ENCODE assay signal across 9 cellular contexts in genomic region chr6:12605888-12606345, GRCh38.
DNase-seq lines count a peak whose midpoint lies in the region; FAIRE-seq and TF ChIP-seq lines count a peak whose summit lies in the region.
"Had no signal": no experiment of that assay in that cellular context is flagged by ENCODE, and none has a peak within 500 bp of the region (broad histone marks: within the 10 kb centered on the region; RNA-seq: fewer than 3 reads in every experiment).

No MANE protein-coding gene starts in this region.

- H3K27me3 ChIP-seq in GM23248 (replicated peaks; ENCODE audit: insufficient read depth) (no peaks in the 10 kb centered on the region), Loucy (ENCODE audit: insufficient read depth, low read length, poor library complexity, severe bottlenecking) (no peaks in the 10 kb centered on the region)

- H3K9me2 ChIP-seq in GM23248 (ENCODE audit: insufficient read depth) = no peaks in the 10 kb centered on the region
- H3K9me2 ChIP-seq in Loucy (replicated peaks; ENCODE audit: low read depth, low read length) = no peaks in the 10 kb centered on the region

- H3K36me3 ChIP-seq in GM23248 (ENCODE audit: low read depth) = no peaks in the 10 kb centered on the region
- no peaks in the 10 kb centered on the region for H3K36me3 ChIP-seq in Loucy (ENCODE audit: insufficient read depth, low read length)
- no peaks in the 10 kb centered on the region for H3K36me3 ChIP-seq in kidney (ENCODE audit: control insufficient read depth in 1 of 2, insufficient read depth in 2 of 2, low read length in 2 of 2)

- H2AFZ ChIP-seq in GM23248 = no peak overlapping the region
- no peak overlapping the region; the same call in 1 of the 2 replicates for H2AFZ ChIP-seq in Loucy (ENCODE audit: low read length)

- H3K36me3 Mint-ChIP-seq in brain = no peaks in the 10 kb centered on the region

- H3K4me1 ChIP-seq in GM23248 (ENCODE audit: insufficient read depth) (peaks cover 32% of the 10 kb centered on the region), Loucy (ENCODE audit: insufficient read depth, low read length, poor library complexity, severe bottlenecking) (no peaks in the 10 kb centered on the region), kidney (ENCODE audit: control insufficient read depth in 1 of 2, insufficient read depth in 1 of 2, low read depth in 1 of 2, low read length in 2 of 2) (peaks cover 0 to 4% of the 10 kb centered on the region in 2 donors)

- H3K9ac ChIP-seq in GM23248 = no peak overlapping the region
- H3K9ac ChIP-seq in Loucy (ENCODE audit: low read depth, low read length, poor library complexity, severe bottlenecking) = no peak overlapping the region
- peak overlapping the region in 1 of 2 donors; percentile 16 for H3K9ac ChIP-seq in kidney (ENCODE audit: low read length in 2 of 2)

- no peak overlapping the region for H3K27ac Mint-ChIP-seq in brain

- WGBS in GM23248 (ENCODE audit: low coverage in 1 of 2, low lambda C conversion rate in 2 of 2, missing lambda C conversion rate in 2 of 2), 2 experiments = 40 to 47% methylated on average over 7 of the region's 7 CpGs

- peak overlapping the region; percentile 19 for H3K4me3 ChIP-seq in GM12864 (ENCODE audit: low read depth, low read length)
- no peak overlapping the region for H3K4me3 ChIP-seq in GM23248
- no peak overlapping the region for H3K4me3 ChIP-seq in Loucy (ENCODE audit: low read length, poor library complexity, severe bottlenecking)
- H3K4me3 ChIP-seq in kidney (ENCODE audit: low read length in 2 of 2) = no peak overlapping the region

- peak; percentile 79 for TF ChIP-seq CTCF in GM12864 (IDR thresholded peaks at IDR 0.05; ENCODE audit: low read depth, low read length, missing control alignments)
- TF ChIP-seq CTCF in Loucy (conservative IDR thresholded peaks at IDR 0.05; ENCODE audit: low read length) = peak; percentile 87
- TF ChIP-seq CTCF in brain (conservative IDR thresholded peaks at IDR 0.05) = peak; percentile 67 to 74
- peak; percentile 66 for TF ChIP-seq CTCF in kidney (IDR thresholded peaks at IDR 0.05; ENCODE audit: borderline replicate concordance, extremely low read depth, insufficient read depth)

- no peak overlapping the region for H3K4me3 Mint-ChIP-seq in brain

- FAIRE-seq in kidney (lab: Jason Lieb, UNC) = no peak

- peaks cover 23% of the 10 kb centered on the region for H3F3A ChIP-seq in GM23248 (ENCODE audit: insufficient read depth)
- no peaks in the 10 kb centered on the region for H3F3A ChIP-seq in Loucy (ENCODE audit: low read depth)

- H3K4me1 Mint-ChIP-seq in brain = peaks cover 14% of the 10 kb centered on the region

- H3K4me2 ChIP-seq in GM23248 (ENCODE audit: unreplicated experiment) = no peak overlapping the region
- no peak overlapping the region for H3K4me2 ChIP-seq in Loucy (ENCODE audit: low read depth, low read length, poor library complexity, severe bottlenecking)

- in situ Hi-C loops in GM23248 (cut with MboI) = loop anchor here (10.0 kb wide), 2 partner anchors 311 to 1021 kb away; partner anchors contain the start of gene EDN1

- no peaks in the 10 kb centered on the region for H3K9me3 Mint-ChIP-seq in brain

- H3K27me3 Mint-ChIP-seq in brain = peaks cover 12% of the 10 kb centered on the region

- no peak overlapping the region for H3K27ac ChIP-seq in GM23248
- H3K27ac ChIP-seq in kidney (ENCODE audit: low read depth in 2 of 2, low read length in 2 of 2) = no peak overlapping the region
- H3K27ac ChIP-seq: epithelial cell of prostate had no signal

- H3K79me2 ChIP-seq in GM23248 (ENCODE audit: insufficient read depth) = no peaks in the 10 kb centered on the region
- no peaks in the 10 kb centered on the region for H3K79me2 ChIP-seq in Loucy (ENCODE audit: insufficient read depth, low read length)

- DNase-seq in GM12864 (ENCODE audit: low read depth) (no peak), GM23248 (peak; percentile 85), SHP77 treated with DMSO at 0.1 percent for 48 hours (lab: John Stamatoyannopoulos, UW) (peak; percentile 13), kidney (no peak), cerebellar nuclear complex (lab: John Stamatoyannopoulos, UW) (no peak)
- DNase-seq in stimulated activated CD4-positive, alpha-beta T cell treated with anti-CD3 and anti-CD28 coated beads, Interleukin-4, amount 100 ng/mL, for 24 hours = peak; percentile 47

- intact Hi-C loops in kidney (cut with DNase I) = loop anchor here (10.0 kb wide), 1 partner anchor 321 kb away; no protein-coding TSS in a partner anchor

- H3K9me3 ChIP-seq in GM23248 (ENCODE audit: low read depth) (no peaks in the 10 kb centered on the region), Loucy (ENCODE audit: insufficient read depth, low read depth, low read length) (no peaks in the 10 kb centered on the region), kidney (ENCODE audit: control insufficient read depth in 1 of 2, low read length in 2 of 2) (no peaks in the 10 kb centered on the region)

- no peaks in the 10 kb centered on the region for H4K20me1 ChIP-seq in GM23248 (ENCODE audit: insufficient read depth)
- no peaks in the 10 kb centered on the region for H4K20me1 ChIP-seq in Loucy (ENCODE audit: insufficient read depth, low read length, poor library complexity, severe bottlenecking)

Comparison
In these comparisons a context has a peak if more than half of its experiments do, and no peak if none do; other contexts are left out.
1. DNase-seq: peak in GM23248 (single experiment), SHP77 treated with DMSO at 0.1 percent for 48 hours (single experiment) and stimulated activated CD4-positive, alpha-beta T cell treated with anti-CD3 and anti-CD28 coated beads, Interleukin-4, amount 100 ng/mL, for 24 hours (single experiment); none in GM12864 (single experiment), kidney (single experiment) and cerebellar nuclear complex (0 of 2).
2. Peak in every context shown above with its lines, with median percentiles within 50 percentile points of each other: CTCF ChIP-seq.